ENCODE assay signal across 1 cellular context in genomic region chr21:42921912-42922311, GRCh38.
TF ChIP-seq lines count a peak whose summit lies in the region.

No MANE protein-coding gene starts in this region.

TF ChIP-seq in H1, 55 proteins besides CTCF, POLR2A, EP300 and RAD21:
- TF ChIP-seq KDM5A (IDR thresholded peaks at IDR 0.05; ENCODE audit: low read length) (no peak), POLR2AphosphoS5 (IDR thresholded peaks at IDR 0.05; ENCODE audit: low read depth, low read length) (no peak), CREB1 (IDR thresholded peaks at IDR 0.05) (no peak), TEAD4 (IDR thresholded peaks at IDR 0.05; ENCODE audit: low read depth, low read length) (no peak), SP2 (IDR thresholded peaks at IDR 0.05; ENCODE audit: low read length) (no peak), TAF7 (optimal IDR thresholded peaks at IDR 0.05; ENCODE audit: borderline replicate concordance, low read depth, low read length) (no peak), SAP30 (IDR thresholded peaks at IDR 0.05; ENCODE audit: insufficient read depth, insufficient replicate concordance, low read length) (no peak)
